8 cellular contexts compared by ENCODE assay signal in genomic region chr3:196712514-196713413, GRCh38.
A peak's percentile ranks its signal among the peaks of the same experiment; 100 is the strongest.
DNase-seq lines count a peak whose midpoint lies in the region; TF ChIP-seq lines count a peak whose summit lies in the region.

No MANE protein-coding gene starts in this region.

- in situ Hi-C loops in HAP-1 (cut with MboI; ENCODE audit: low sequenced_read_pairs): no loop called here

- H3K27me3 ChIP-seq in HAP-1 (ENCODE audit: low read depth) (no peaks in the 10 kb centered on the region), muscle layer of duodenum (ENCODE audit: low read depth, low read length) (no peaks in the 10 kb centered on the region)

- peak overlapping the region; percentile 91 for H3K27ac ChIP-seq in muscle layer of duodenum (ENCODE audit: low read length)

- peak overlapping the region; percentile 87 for H3K4me3 ChIP-seq in HAP-1
- peak overlapping the region; percentile 85 for H3K4me3 ChIP-seq in epithelial cell of esophagus (ENCODE audit: low read length)
- H3K4me3 ChIP-seq in muscle layer of duodenum (ENCODE audit: low read depth in 1 of 2, low read length in 2 of 2): peak overlapping the region; percentile 87 to 95

- peak; percentile 66 for DNase-seq in GM10266 (ENCODE audit: extremely low spot score)
- peak; percentile 16 to 69 for DNase-seq in HAP-1 (ENCODE audit: low spot score in 2 of 2)
- peak; percentile 41 for DNase-seq in NCI-H1092 (lab: John Stamatoyannopoulos, UW)
- DNase-seq in activated CD4-positive, alpha-beta T cell treated with anti-CD3 and anti-CD28 coated beads, Interleukin-2, amount 50 U/mL, for 48 hours: peak; percentile 70 to 74
- peak; percentile 40 for DNase-seq in epithelial cell of esophagus (ENCODE audit: low read depth)
- DNase-seq in stimulated activated CD8-positive, alpha-beta memory T cell treated with anti-CD3 and anti-CD28 coated beads, Interleukin-7, amount 100 ng/mL, for 24 hours (ENCODE audit: low read depth): peak; percentile 42
- DNase-seq in NCI-H774 (lab: John Stamatoyannopoulos, UW): no peak

- peaks cover 6% of the 10 kb centered on the region for H3K4me1 ChIP-seq in HAP-1
- peaks cover 0 to 14% of the 10 kb centered on the region in 2 donors for H3K4me1 ChIP-seq in muscle layer of duodenum (ENCODE audit: control insufficient read depth in 1 of 2, insufficient read depth in 2 of 2, low read length in 2 of 2)

- H3K36me3 ChIP-seq in HAP-1 (replicated peaks) (peaks cover 5% of the 10 kb centered on the region; the same call in 1 of the 2 replicates), muscle layer of duodenum (ENCODE audit: control insufficient read depth in 1 of 2, insufficient read depth in 2 of 2, low read length in 2 of 2) (no peaks in the 10 kb centered on the region)

- no peaks in the 10 kb centered on the region for H3K9me3 ChIP-seq in HAP-1
- H3K9me3 ChIP-seq in muscle layer of duodenum (ENCODE audit: control insufficient read depth in 1 of 2, low read length in 2 of 2): no peaks in the 10 kb centered on the region

- TF ChIP-seq CTCF in GM10266 (IDR thresholded peaks at IDR 0.05; ENCODE audit: control insufficient read depth, insufficient read depth, low read depth, missing control alignments) (no peak), epithelial cell of esophagus (IDR thresholded peaks at IDR 0.05; ENCODE audit: insufficient read depth, low read depth, low read length, missing control alignments) (no peak)
